ENCODE assay signal across 8 cellular contexts in genomic region chr5:148179234-148179824, GRCh38. TPM values are rescaled to one million over a fixed set of nuclear protein-coding genes. Genes with fewer than 3 reads are reported as not detected.
DNase-seq lines count a peak whose midpoint lies in the region; ATAC-seq lines count a peak whose summit lies in the region.

No MANE protein-coding gene starts in this region.

- H3K4me1 Mint-ChIP-seq in naive thymus-derived CD4-positive, alpha-beta T cell = peaks cover 0 to 2% (median 0%) of the 10 kb centered on the region in 7 donors

- no peaks in the 10 kb centered on the region for H3K36me3 Mint-ChIP-seq in naive thymus-derived CD4-positive, alpha-beta T cell

- no peak overlapping the region for H3K4me3 ChIP-seq in naive thymus-derived CD4-positive, alpha-beta T cell (ENCODE audit: low read length)

- CTCF ChIA-PET in naive thymus-derived CD4-positive, alpha-beta T cell (lab: Charles Lee) = interaction anchor here (0.9 to 2.3 kb wide), 4 partner anchors 195 to 554 kb away, joined by 4 to 12 read pairs (median 4); no protein-coding TSS in a partner anchor

- no peaks in the 10 kb centered on the region for H3K4me1 ChIP-seq in naive thymus-derived CD4-positive, alpha-beta T cell (ENCODE audit: control insufficient read depth in 2 of 2, insufficient read depth in 2 of 2, low read length in 2 of 2)

- H3K27ac ChIP-seq in epithelial cell of prostate = no peak overlapping the region
- no peak overlapping the region for H3K27ac ChIP-seq in naive thymus-derived CD4-positive, alpha-beta T cell (ENCODE audit: low read depth, low read length)

- DNase-seq in COR-L47 (lab: John Stamatoyannopoulos, UW) (peak; percentile 56), KG1 (lab: John Stamatoyannopoulos, UW) (peak; percentile 1), RKO (ENCODE audit: low spot score) (peak; percentile 80), epithelial cell of prostate (ENCODE audit: low read depth, low spot score) (peak; percentile 18), 8988T (no peak)
- peak in 7 of 9 donors; percentile 10 to 53 (median 36) for DNase-seq in naive thymus-derived CD4-positive, alpha-beta T cell

- H3K27me3 Mint-ChIP-seq in naive thymus-derived CD4-positive, alpha-beta T cell = peaks cover 11 to 25% (median 12%) of the 10 kb centered on the region in 5 donors

- ATAC-seq in GM19395 (IDR thresholded peaks at IDR 0.05; ENCODE audit: unreplicated experiment) (peak; percentile 89), GM21390 (IDR thresholded peaks at IDR 0.05; ENCODE audit: unreplicated experiment) (no peak)
- peak; percentile 75 for ATAC-seq in naive thymus-derived CD4-positive, alpha-beta T cell

- no peaks in the 10 kb centered on the region for H3K36me3 ChIP-seq in naive thymus-derived CD4-positive, alpha-beta T cell (ENCODE audit: control insufficient read depth in 2 of 3, insufficient read depth in 3 of 3, low read length in 3 of 3)

- H3K27me3 ChIP-seq in naive thymus-derived CD4-positive, alpha-beta T cell (ENCODE audit: control insufficient read depth in 2 of 2, insufficient read depth in 2 of 2, low read length in 2 of 2) = no peaks in the 10 kb centered on the region

- no peaks in the 10 kb centered on the region for H3K9me3 ChIP-seq in naive thymus-derived CD4-positive, alpha-beta T cell (ENCODE audit: control insufficient read depth in 2 of 3, low read length in 3 of 3)

- H3K9me3 Mint-ChIP-seq in naive thymus-derived CD4-positive, alpha-beta T cell = no peaks in the 10 kb centered on the region

- POLR2A ChIA-PET in naive thymus-derived CD4-positive, alpha-beta T cell (lab: Charles Lee) = no interaction called here

- H3K4me3 Mint-ChIP-seq in naive thymus-derived CD4-positive, alpha-beta T cell = no peak overlapping the region

- intact Hi-C loops in naive thymus-derived CD4-positive, alpha-beta T cell (cut with micrococcal nuclease) = loop anchor here (1.0 to 2.0 kb wide), 9 partner anchors 174 to 935 kb away; no protein-coding TSS in a partner anchor

- H3K27ac Mint-ChIP-seq in naive thymus-derived CD4-positive, alpha-beta T cell = no peak overlapping the region

RNA-seq across cellular contexts. Expression of gene SPINK14, which starts 11.0 kb away (rescaled TPM):
- not detected for total RNA-seq in naive thymus-derived CD4-positive, alpha-beta T cell
- polyA plus RNA-seq in naive thymus-derived CD4-positive, alpha-beta T cell = not detected

RNA-seq across cellular contexts. Expression of gene SPINK6, which starts 23.5 kb away (rescaled TPM):
- total RNA-seq in naive thymus-derived CD4-positive, alpha-beta T cell = not detected
- not detected for polyA plus RNA-seq in naive thymus-derived CD4-positive, alpha-beta T cell

RNA-seq across cellular contexts. Expression of gene MARCOL, which starts 59.0 kb away (rescaled TPM):
- total RNA-seq in naive thymus-derived CD4-positive, alpha-beta T cell = not detected
- polyA plus RNA-seq in naive thymus-derived CD4-positive, alpha-beta T cell = not detected
